In the genomic region with DNA sequence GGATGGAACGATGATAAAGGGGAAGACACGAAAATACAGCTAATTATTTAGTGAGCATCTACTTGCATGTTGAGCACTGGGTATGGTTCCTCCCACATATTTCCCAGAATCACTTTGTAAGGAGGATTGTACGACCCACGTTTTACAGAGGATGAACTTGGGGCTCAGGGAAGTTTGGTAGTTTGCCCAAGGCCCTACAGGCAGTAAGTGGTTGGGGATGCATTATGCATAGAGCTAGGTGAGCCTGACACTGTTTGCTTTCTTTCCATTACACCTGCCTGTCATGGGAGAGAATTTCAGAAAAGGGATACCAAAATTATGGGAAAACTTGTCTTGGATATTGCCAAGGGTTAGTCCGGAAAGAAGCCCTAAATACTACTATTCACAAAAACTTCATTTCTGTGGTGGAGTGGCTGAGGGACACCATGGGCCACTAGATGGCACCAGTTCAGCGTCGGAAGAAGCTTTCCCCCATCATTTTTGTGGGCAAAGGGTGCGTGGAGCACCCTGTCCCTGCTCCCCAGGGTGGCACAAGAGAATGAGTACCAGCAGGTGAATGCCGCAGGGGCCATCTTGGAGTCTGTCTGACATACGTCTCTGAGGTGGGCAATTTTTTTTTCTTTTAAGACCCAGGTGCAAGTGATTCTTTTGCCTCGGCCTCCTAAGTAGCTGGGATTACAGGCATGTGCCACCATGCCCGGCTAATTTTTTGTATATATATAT, we compare ENCODE assay signal across 1 cellular context.
TF ChIP-seq lines count a peak whose summit lies in the region.

No MANE protein-coding gene starts in this region.

TF ChIP-seq in K562, 482 proteins besides CTCF, POLR2A, EP300 and RAD21:
- TF ChIP-seq, protein P1, sequence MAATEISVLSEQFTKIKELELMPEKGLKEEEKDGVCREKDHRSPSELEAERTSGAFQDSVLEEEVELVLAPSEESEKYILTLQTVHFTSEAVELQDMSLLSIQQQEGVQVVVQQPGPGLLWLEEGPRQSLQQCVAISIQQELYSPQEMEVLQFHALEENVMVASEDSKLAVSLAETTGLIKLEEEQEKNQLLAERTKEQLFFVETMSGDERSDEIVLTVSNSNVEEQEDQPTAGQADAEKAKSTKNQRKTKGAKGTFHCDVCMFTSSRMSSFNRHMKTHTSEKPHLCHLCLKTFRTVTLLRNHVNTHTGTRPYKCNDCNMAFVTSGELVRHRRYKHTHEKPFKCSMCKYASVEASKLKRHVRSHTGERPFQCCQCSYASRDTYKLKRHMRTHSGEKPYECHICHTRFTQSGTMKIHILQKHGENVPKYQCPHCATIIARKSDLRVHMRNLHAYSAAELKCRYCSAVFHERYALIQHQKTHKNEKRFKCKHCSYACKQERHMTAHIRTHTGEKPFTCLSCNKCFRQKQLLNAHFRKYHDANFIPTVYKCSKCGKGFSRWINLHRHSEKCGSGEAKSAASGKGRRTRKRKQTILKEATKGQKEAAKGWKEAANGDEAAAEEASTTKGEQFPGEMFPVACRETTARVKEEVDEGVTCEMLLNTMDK (IDR thresholded peaks at IDR 0.05; ENCODE audit: borderline replicate concordance, insufficient read depth, low read depth, low read length, poor library complexity, severe bottlenecking): peak; percentile 21
- TF ChIP-seq BRCA1 (IDR thresholded peaks at IDR 0.05) (no peak), BRCA1 (CRISPR knock-in tag; IDR thresholded peaks at IDR 0.05) (no peak), CC2D1A (IDR thresholded peaks at IDR 0.05) (peak; percentile 67), NFIX (CRISPR knock-in tag; IDR thresholded peaks at IDR 0.05; ENCODE audit: low read depth) (no peak), POU5F1 (IDR thresholded peaks at IDR 0.05; ENCODE audit: borderline replicate concordance, low read depth, low read length, partially characterized antibody) (no peak), HMGN3 (IDR thresholded peaks at IDR 0.05; ENCODE audit: borderline replicate concordance, extremely low read depth, insufficient read length, low read depth, low read length) (no peak), POLR2H (tag; IDR thresholded peaks at IDR 0.05; ENCODE audit: low read depth) (no peak), ZNF263 (CRISPR knock-in tag; IDR thresholded peaks at IDR 0.05; ENCODE audit: borderline replicate concordance) (no peak), HNRNPUL1 (IDR thresholded peaks at IDR 0.05; ENCODE audit: low read length) (no peak), ZNF184 (CRISPR knock-in tag; IDR thresholded peaks at IDR 0.05) (no peak), ARID2 (IDR thresholded peaks at IDR 0.05) (0 out of 2 replicates have a peak, but pooled peaks have one; percentile 21), SMC3 (conservative IDR thresholded peaks at IDR 0.05; ENCODE audit: insufficient read depth, low read depth, low read length) (peak; percentile 62), ARID1B (IDR thresholded peaks at IDR 0.05) (no peak)
- TF ChIP-seq, protein P2, sequence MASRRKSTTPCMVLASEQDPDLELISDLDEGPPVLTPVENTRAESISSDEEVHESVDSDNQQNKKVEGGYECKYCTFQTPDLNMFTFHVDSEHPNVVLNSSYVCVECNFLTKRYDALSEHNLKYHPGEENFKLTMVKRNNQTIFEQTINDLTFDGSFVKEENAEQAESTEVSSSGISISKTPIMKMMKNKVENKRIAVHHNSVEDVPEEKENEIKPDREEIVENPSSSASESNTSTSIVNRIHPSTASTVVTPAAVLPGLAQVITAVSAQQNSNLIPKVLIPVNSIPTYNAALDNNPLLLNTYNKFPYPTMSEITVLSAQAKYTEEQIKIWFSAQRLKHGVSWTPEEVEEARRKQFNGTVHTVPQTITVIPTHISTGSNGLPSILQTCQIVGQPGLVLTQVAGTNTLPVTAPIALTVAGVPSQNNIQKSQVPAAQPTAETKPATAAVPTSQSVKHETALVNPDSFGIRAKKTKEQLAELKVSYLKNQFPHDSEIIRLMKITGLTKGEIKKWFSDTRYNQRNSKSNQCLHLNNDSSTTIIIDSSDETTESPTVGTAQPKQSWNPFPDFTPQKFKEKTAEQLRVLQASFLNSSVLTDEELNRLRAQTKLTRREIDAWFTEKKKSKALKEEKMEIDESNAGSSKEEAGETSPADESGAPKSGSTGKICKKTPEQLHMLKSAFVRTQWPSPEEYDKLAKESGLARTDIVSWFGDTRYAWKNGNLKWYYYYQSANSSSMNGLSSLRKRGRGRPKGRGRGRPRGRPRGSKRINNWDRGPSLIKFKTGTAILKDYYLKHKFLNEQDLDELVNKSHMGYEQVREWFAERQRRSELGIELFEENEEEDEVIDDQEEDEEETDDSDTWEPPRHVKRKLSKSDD (conservative IDR thresholded peaks at IDR 0.05; ENCODE audit: low read length): no peak
- TF ChIP-seq, protein P3, sequence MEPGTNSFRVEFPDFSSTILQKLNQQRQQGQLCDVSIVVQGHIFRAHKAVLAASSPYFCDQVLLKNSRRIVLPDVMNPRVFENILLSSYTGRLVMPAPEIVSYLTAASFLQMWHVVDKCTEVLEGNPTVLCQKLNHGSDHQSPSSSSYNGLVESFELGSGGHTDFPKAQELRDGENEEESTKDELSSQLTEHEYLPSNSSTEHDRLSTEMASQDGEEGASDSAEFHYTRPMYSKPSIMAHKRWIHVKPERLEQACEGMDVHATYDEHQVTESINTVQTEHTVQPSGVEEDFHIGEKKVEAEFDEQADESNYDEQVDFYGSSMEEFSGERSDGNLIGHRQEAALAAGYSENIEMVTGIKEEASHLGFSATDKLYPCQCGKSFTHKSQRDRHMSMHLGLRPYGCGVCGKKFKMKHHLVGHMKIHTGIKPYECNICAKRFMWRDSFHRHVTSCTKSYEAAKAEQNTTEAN (CRISPR knock-in tag; IDR thresholded peaks at IDR 0.05): no peak
- TF ChIP-seq, protein P4, sequence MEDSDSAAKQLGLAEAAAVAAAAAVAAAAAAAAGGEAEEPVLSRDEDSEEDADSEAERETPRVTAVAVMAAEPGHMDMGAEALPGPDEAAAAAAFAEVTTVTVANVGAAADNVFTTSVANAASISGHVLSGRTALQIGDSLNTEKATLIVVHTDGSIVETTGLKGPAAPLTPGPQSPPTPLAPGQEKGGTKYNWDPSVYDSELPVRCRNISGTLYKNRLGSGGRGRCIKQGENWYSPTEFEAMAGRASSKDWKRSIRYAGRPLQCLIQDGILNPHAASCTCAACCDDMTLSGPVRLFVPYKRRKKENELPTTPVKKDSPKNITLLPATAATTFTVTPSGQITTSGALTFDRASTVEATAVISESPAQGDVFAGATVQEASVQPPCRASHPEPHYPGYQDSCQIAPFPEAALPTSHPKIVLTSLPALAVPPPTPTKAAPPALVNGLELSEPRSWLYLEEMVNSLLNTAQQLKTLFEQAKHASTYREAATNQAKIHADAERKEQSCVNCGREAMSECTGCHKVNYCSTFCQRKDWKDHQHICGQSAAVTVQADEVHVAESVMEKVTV (CRISPR knock-in tag; IDR thresholded peaks at IDR 0.05): peak; percentile 50; the same call in 1 of the 2 replicates
- TF ChIP-seq, protein P5, sequence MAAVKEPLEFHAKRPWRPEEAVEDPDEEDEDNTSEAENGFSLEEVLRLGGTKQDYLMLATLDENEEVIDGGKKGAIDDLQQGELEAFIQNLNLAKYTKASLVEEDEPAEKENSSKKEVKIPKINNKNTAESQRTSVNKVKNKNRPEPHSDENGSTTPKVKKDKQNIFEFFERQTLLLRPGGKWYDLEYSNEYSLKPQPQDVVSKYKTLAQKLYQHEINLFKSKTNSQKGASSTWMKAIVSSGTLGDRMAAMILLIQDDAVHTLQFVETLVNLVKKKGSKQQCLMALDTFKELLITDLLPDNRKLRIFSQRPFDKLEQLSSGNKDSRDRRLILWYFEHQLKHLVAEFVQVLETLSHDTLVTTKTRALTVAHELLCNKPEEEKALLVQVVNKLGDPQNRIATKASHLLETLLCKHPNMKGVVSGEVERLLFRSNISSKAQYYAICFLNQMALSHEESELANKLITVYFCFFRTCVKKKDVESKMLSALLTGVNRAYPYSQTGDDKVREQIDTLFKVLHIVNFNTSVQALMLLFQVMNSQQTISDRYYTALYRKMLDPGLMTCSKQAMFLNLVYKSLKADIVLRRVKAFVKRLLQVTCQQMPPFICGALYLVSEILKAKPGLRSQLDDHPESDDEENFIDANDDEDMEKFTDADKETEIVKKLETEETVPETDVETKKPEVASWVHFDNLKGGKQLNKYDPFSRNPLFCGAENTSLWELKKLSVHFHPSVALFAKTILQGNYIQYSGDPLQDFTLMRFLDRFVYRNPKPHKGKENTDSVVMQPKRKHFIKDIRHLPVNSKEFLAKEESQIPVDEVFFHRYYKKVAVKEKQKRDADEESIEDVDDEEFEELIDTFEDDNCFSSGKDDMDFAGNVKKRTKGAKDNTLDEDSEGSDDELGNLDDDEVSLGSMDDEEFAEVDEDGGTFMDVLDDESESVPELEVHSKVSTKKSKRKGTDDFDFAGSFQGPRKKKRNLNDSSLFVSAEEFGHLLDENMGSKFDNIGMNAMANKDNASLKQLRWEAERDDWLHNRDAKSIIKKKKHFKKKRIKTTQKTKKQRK (IDR thresholded peaks at IDR 0.05; ENCODE audit: borderline replicate concordance, low read depth, low read length): no peak
TF ChIP-seq in K562: peak in this region for 5.
